10 cellular contexts compared by ENCODE assay signal in genomic region chr12:57840701-57841100, GRCh38. TPM values are rescaled to one million over a fixed set of nuclear protein-coding genes. Genes with fewer than 3 reads are reported as not detected.
A peak's percentile ranks its signal among the peaks of the same experiment; 100 is the strongest.
DNase-seq lines count a peak whose midpoint lies in the region; ATAC-seq and TF ChIP-seq lines count a peak whose summit lies in the region.
"Had no signal": no experiment of that assay in that cellular context is flagged by ENCODE, and none has a peak within 500 bp of the region (broad histone marks: within the 10 kb centered on the region; RNA-seq: fewer than 3 reads in every experiment).

No MANE protein-coding gene starts in this region.

- H3K4me3 Mint-ChIP-seq in neural crest cell: peak overlapping the region; percentile 47
- H3K4me3 Mint-ChIP-seq: dendritic cell treated with granulocyte-macrophage colony-stimulating factor and Interleukin-4, amounts not matched to agents 40 ng/mL and 50 ng/mL, for 4 days had no signal

- H3K27ac Mint-ChIP-seq in neural crest cell (ENCODE audit: unreplicated experiment): no peak overlapping the region
- H3K27ac Mint-ChIP-seq: dendritic cell treated with granulocyte-macrophage colony-stimulating factor and Interleukin-4, amounts not matched to agents 40 ng/mL and 50 ng/mL, for 4 days had no signal

- peak overlapping the region in 2 of 3 donors; percentile 21 to 80 for H3K4me3 ChIP-seq in breast epithelium

- intact Hi-C loops in breast epithelium (cut with DNase I; ENCODE audit: low total_unique reads): no loop called here

- H3K36me3 ChIP-seq in breast epithelium: no peaks in the 10 kb centered on the region

- no peaks in the 10 kb centered on the region for H3K9me3 Mint-ChIP-seq in neural crest cell
- H3K9me3 Mint-ChIP-seq: dendritic cell treated with granulocyte-macrophage colony-stimulating factor and Interleukin-4, amounts not matched to agents 40 ng/mL and 50 ng/mL, for 4 days had no signal

- no peaks in the 10 kb centered on the region for H3K27me3 ChIP-seq in breast epithelium

- H3K9me3 ChIP-seq in breast epithelium: no peaks in the 10 kb centered on the region

- H3K36me3 Mint-ChIP-seq in neural crest cell (ENCODE audit: low read depth): no peaks in the 10 kb centered on the region

- no peaks in the 10 kb centered on the region for H3K27me3 Mint-ChIP-seq in neural crest cell (ENCODE audit: low read depth)
- H3K27me3 Mint-ChIP-seq: dendritic cell treated with granulocyte-macrophage colony-stimulating factor and Interleukin-4, amounts not matched to agents 40 ng/mL and 50 ng/mL, for 4 days had no signal

- H3K27ac ChIP-seq in breast epithelium: peak overlapping the region; percentile 71 to 72

- no peak for TF ChIP-seq CTCF in breast epithelium (IDR thresholded peaks at IDR 0.05)
- TF ChIP-seq CTCF in neural crest cell (conservative IDR thresholded peaks at IDR 0.05): no peak

- peaks cover 23 to 70% of the 10 kb centered on the region in 2 donors for H3K4me1 ChIP-seq in breast epithelium

- TF ChIP-seq POLR2A in breast epithelium (IDR thresholded peaks at IDR 0.05): no peak

- peaks cover 79% of the 10 kb centered on the region for H3K4me1 Mint-ChIP-seq in neural crest cell

- ATAC-seq in HG02870 (IDR thresholded peaks at IDR 0.05; ENCODE audit: unreplicated experiment): no peak
- no peak for ATAC-seq in GM18517 (IDR thresholded peaks at IDR 0.05; ENCODE audit: unreplicated experiment)

- DNase-seq in DMS53 (lab: John Stamatoyannopoulos, UW): peak; percentile 66
- peak; percentile 75 for DNase-seq in NCI-H2107 treated with DMSO at 0.1 percent for 48 hours (lab: John Stamatoyannopoulos, UW; ENCODE audit: unreplicated experiment)
- DNase-seq in breast epithelium (ENCODE audit: low spot score in 2 of 2): no peak
- DNase-seq in neural crest cell (ENCODE audit: low read depth, low spot score): no peak
- DNase-seq in ureter (ENCODE audit: low spot score): no peak
- no peak for DNase-seq in foreskin melanocyte
- DNase-seq: SW 1271 had no signal

RNA-seq across cellular contexts. Expression of gene CTDSP2, which starts 5.8 kb away (rescaled TPM):
- total RNA-seq in breast epithelium (100 to 1,000 TPM; 144 to 175 (median 167) TPM), neural crest cell (83.2 and 83.4 TPM in 2 replicates), ureter (130 TPM)

RNA-seq across cellular contexts. Expression of gene AVIL, which starts 22.2 kb away (rescaled TPM):
- total RNA-seq in breast epithelium (10 to 100 TPM in 1 of 3 donors, 1 to 10 TPM in 2; 3.8 to 17.7 (median 8.8) TPM), neural crest cell (1.6 and 1.7 TPM in 2 replicates), ureter (5.2 TPM)

RNA-seq across cellular contexts. Expression of gene TSFM, which starts 58.1 kb away (rescaled TPM):
- total RNA-seq in breast epithelium (10 to 100 TPM; 17.9 to 30.8 (median 27.2) TPM), neural crest cell (31.7 and 32.3 TPM in 2 replicates), ureter (32.9 TPM)

Comparison
In these comparisons a context has a peak if more than half of its experiments do, and no peak if none do; other contexts are left out.
1. DNase-seq: peak in DMS53 (single experiment) and NCI-H2107 treated with DMSO at 0.1 percent for 48 hours (single experiment); none in breast epithelium (0 of 2), neural crest cell (single experiment), ureter (single experiment) and foreskin melanocyte (single experiment).